10 cellular contexts compared by ENCODE assay signal in the genomic region with DNA sequence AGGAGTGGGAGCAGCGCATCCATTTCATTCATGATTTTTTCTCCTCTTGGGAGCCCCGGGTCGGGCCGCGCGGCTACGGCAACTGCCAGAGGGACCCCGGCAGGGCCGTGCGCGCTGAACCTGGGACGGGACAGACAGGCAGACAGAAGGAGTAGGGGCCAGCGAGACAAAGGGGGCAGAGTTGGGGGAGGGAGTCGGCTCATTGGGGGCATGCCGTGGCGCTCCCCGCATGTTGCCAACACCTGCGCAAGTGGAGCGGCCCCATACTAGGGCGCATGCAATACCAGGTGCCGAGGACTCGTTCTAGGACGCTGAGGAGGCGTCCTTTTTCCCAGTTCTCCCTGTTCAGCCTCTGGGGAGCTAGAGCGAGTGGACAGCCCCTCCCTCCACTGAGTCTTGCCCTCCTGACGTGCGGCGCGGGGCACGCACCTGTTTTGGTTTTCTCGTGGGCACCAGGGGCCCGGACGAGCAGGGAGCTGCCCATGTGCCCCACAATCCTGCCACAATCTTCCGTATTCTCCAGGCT. TPM values are rescaled to one million over a fixed set of nuclear protein-coding genes. Genes with fewer than 3 reads are reported as not detected.
DNase-seq lines count a peak whose midpoint lies in the region; ATAC-seq, FAIRE-seq and TF ChIP-seq lines count a peak whose summit lies in the region.
"Had no signal": no experiment of that assay in that cellular context is flagged by ENCODE, and none has a peak within 500 bp of the region (broad histone marks: within the 10 kb centered on the region; RNA-seq: fewer than 3 reads in every experiment).

No MANE protein-coding gene starts in this region.

- H3K4me2 ChIP-seq in PC-3 (ENCODE audit: low read length) = peak overlapping the region; percentile 72

- H3K36me3 Mint-ChIP-seq in glutamatergic neuron (ENCODE audit: unreplicated experiment) = no peaks in the 10 kb centered on the region

- no peaks in the 10 kb centered on the region for H3K9me3 ChIP-seq in PC-3 (ENCODE audit: low read length)
- H3K9me3 ChIP-seq in psoas muscle = no peaks in the 10 kb centered on the region

- intact Hi-C loops in PC-3 (cut with micrococcal nuclease) = no loop called here
- intact Hi-C loops in psoas muscle (cut with DNase I) = no loop called here

- H3K27ac Mint-ChIP-seq in glutamatergic neuron (ENCODE audit: unreplicated experiment) = no peak overlapping the region

- BruUV-seq in PC-3 (replicated peaks; lab: Mats Ljungman, UMichigan) = no TSS peak

- DNase-seq in ELF-1 (ENCODE audit: low read depth, low spot score) (peak; percentile 20), PC-3 (no peak), glutamatergic neuron (no peak), psoas muscle (no peak), NCI-H345 treated with DMSO at 0.1 percent for 48 hours (lab: John Stamatoyannopoulos, UW; ENCODE audit: unreplicated experiment) (no peak), GM12891 (ENCODE audit: insufficient read length, low spot score) (no peak), foreskin melanocyte (no peak), SK-N-DZ (ENCODE audit: low spot score) (no peak)
- DNase-seq: effector CD8-positive, alpha-beta T cell; NCI-H1048 had no signal

- H3K27ac ChIP-seq in PC-3 (ENCODE audit: low read length) (no peak overlapping the region), psoas muscle (no peak overlapping the region)

- no peaks in the 10 kb centered on the region for H3K36me3 ChIP-seq in PC-3 (ENCODE audit: low read depth, low read length)
- no peaks in the 10 kb centered on the region for H3K36me3 ChIP-seq in psoas muscle (ENCODE audit: insufficient read depth in 1 of 2, low read depth in 1 of 2)

- H3K4me3 ChIP-seq in PC-3 (ENCODE audit: low read length) (peak overlapping the region; percentile 56), psoas muscle (peak overlapping the region; percentile 59)

- no peak overlapping the region for H2AFZ ChIP-seq in PC-3 (ENCODE audit: low read length)

- no peak for TF ChIP-seq CTCF in PC-3 (conservative IDR thresholded peaks at IDR 0.05; ENCODE audit: low read depth, low read length)
- no peak for TF ChIP-seq CTCF in glutamatergic neuron (IDR thresholded peaks at IDR 0.05; ENCODE audit: partially characterized antibody, unreplicated experiment)
- TF ChIP-seq CTCF in psoas muscle (IDR thresholded peaks at IDR 0.05) = no peak

- peaks cover 44% of the 10 kb centered on the region for H3K27me3 ChIP-seq in PC-3 (ENCODE audit: low read length)
- H3K27me3 ChIP-seq in psoas muscle (ENCODE audit: insufficient read depth in 3 of 3, low read length in 2 of 3) = peaks cover 4 to 51% (median 11%) of the 10 kb centered on the region in 3 donors

- H3K79me2 ChIP-seq in PC-3 (ENCODE audit: low read length) = no peaks in the 10 kb centered on the region

- peak overlapping the region; percentile 85 for H3K4me3 Mint-ChIP-seq in glutamatergic neuron (ENCODE audit: unreplicated experiment)

- no peak overlapping the region for H3K9ac ChIP-seq in PC-3 (ENCODE audit: low read length)

- ATAC-seq in PC-3 (peak; percentile 24; the same call in 1 of the 2 replicates), psoas muscle (peak in 1 of 4 donors; percentile 35)

- no peak for TF ChIP-seq POLR2A in GM12891 (IDR thresholded peaks at IDR 0.05; ENCODE audit: low read depth, low read length)

- no peaks in the 10 kb centered on the region for H4K20me1 ChIP-seq in PC-3 (ENCODE audit: low read length)

- no peaks in the 10 kb centered on the region for H3F3A ChIP-seq in PC-3 (ENCODE audit: low read length, unreplicated experiment)

- 0 to 2% (median 0%) methylated on average over 32 to 34 of the region's 34 CpGs for WGBS in psoas muscle, 3 donors

- no peaks in the 10 kb centered on the region for H3K9me2 ChIP-seq in PC-3 (replicated peaks; ENCODE audit: low read length)

- no peaks in the 10 kb centered on the region for H3K4me1 Mint-ChIP-seq in glutamatergic neuron (ENCODE audit: low read depth, unreplicated experiment)

- H3K4me1 ChIP-seq in PC-3 (ENCODE audit: insufficient read depth, low read length) = no peaks in the 10 kb centered on the region
- H3K4me1 ChIP-seq in psoas muscle = no peaks in the 10 kb centered on the region

- POLR2A ChIA-PET in PC-3 (lab: Charles Lee; ENCODE audit: unreplicated experiment) = no interaction called here

- H3K27me3 Mint-ChIP-seq in glutamatergic neuron (ENCODE audit: unreplicated experiment) = peaks cover 9% of the 10 kb centered on the region

- H3K9me3 Mint-ChIP-seq in glutamatergic neuron (ENCODE audit: unreplicated experiment) = peaks cover 4% of the 10 kb centered on the region

- CTCF ChIA-PET in PC-3 (lab: Charles Lee) = interaction anchor here (0.6 kb wide), 1 partner anchor 61 kb away, joined by 3 read pairs; no protein-coding TSS in a partner anchor

- no peak for FAIRE-seq in GM12891 (lab: Jason Lieb, UNC)

TF ChIP-seq in GM12891, 5 proteins besides CTCF, POLR2A, EP300 and RAD21:
- TF ChIP-seq SPI1 (IDR thresholded peaks at IDR 0.05; ENCODE audit: low read depth, low read length) (no peak), PAX5 (IDR thresholded peaks at IDR 0.05; ENCODE audit: insufficient read depth, low read length, severe bottlenecking) (no peak), POU2F2 (IDR thresholded peaks at IDR 0.05; ENCODE audit: low read depth, low read length) (no peak), POLR2AphosphoS5 (IDR thresholded peaks at IDR 0.05; ENCODE audit: low read depth, low read length) (no peak), TAF1 (IDR thresholded peaks at IDR 0.05; ENCODE audit: low read depth, low read length) (no peak)
TF ChIP-seq in GM12891: peak in this region for 0.

RNA-seq across cellular contexts. Expression of gene PTPN5, which starts 0.5 kb away (rescaled TPM):
- total RNA-seq in PC-3 (2014; rRNA removed) (0.95 and 2.8 TPM in 2 replicates), glutamatergic neuron (ENCODE audit: unreplicated experiment) (25.8 TPM), psoas muscle (1 to 10 TPM in 1 of 4 donors, under 1 TPM in 3; 0.22 to 1.4 (median 0.71) TPM)
- polyA plus RNA-seq in psoas muscle = under 1 TPM; 0.47 to 0.61 (median 0.47) TPM
- not detected for polyA plus RNA-seq in GM12891 (2012; ENCODE audit: low read depth, missing spikeins)
- 4.2 and 4.7 TPM in 2 replicates for polyA plus RNA-seq in SK-N-DZ (2014; cell fraction: cytosol; rRNA removed)
- polyA plus RNA-seq in SK-N-DZ (2014; cell fraction: nucleus; rRNA removed) = 11.9 and 12.0 TPM in 2 replicates
